2 cellular contexts compared by ENCODE assay signal in genomic region chr16:50363656-50364055, GRCh38.
TF ChIP-seq lines count a peak whose summit lies in the region.

No MANE protein-coding gene starts in this region.

TF ChIP-seq in HEK293, 187 proteins besides CTCF, POLR2A, EP300 and RAD21 (continued from another document):
- no peak for TF ChIP-seq ZNF362 (tag by site-specific recombination; IDR thresholded peaks at IDR 0.05)

TF ChIP-seq in K562, 482 proteins besides CTCF, POLR2A, EP300 and RAD21 (continued from another document):
- no peak for TF ChIP-seq PKNOX1 (IDR thresholded peaks at IDR 0.05)
- peak; percentile 80 for TF ChIP-seq ZNF121 (CRISPR knock-in tag; conservative IDR thresholded peaks at IDR 0.05)
- TF ChIP-seq COPS2 (conservative IDR thresholded peaks at IDR 0.05), result no peak
- TF ChIP-seq SMARCE1 (IDR thresholded peaks at IDR 0.05), result no peak
- no peak for TF ChIP-seq CBX1 (IDR thresholded peaks at IDR 0.05; ENCODE audit: low read depth)
- no peak for TF ChIP-seq ZNF778 (CRISPR knock-in tag; IDR thresholded peaks at IDR 0.05)
- no peak for TF ChIP-seq ZNF77 (CRISPR knock-in tag; IDR thresholded peaks at IDR 0.05)
- no peak for TF ChIP-seq RBM22 (IDR thresholded peaks at IDR 0.05; ENCODE audit: low read depth, low read length, poor library complexity, severe bottlenecking)
- no peak for TF ChIP-seq GATAD2B (IDR thresholded peaks at IDR 0.05; ENCODE audit: borderline replicate concordance)
- TF ChIP-seq ZNF740 (CRISPR knock-in tag; IDR thresholded peaks at IDR 0.05), result no peak
- no peak for TF ChIP-seq ZNF740 (tag; IDR thresholded peaks at IDR 0.05)
- peak; percentile 25 for TF ChIP-seq RBM25 (IDR thresholded peaks at IDR 0.05; ENCODE audit: low read depth, low read length, severe bottlenecking)
